1 cellular context compared by ENCODE assay signal in the genomic region with DNA sequence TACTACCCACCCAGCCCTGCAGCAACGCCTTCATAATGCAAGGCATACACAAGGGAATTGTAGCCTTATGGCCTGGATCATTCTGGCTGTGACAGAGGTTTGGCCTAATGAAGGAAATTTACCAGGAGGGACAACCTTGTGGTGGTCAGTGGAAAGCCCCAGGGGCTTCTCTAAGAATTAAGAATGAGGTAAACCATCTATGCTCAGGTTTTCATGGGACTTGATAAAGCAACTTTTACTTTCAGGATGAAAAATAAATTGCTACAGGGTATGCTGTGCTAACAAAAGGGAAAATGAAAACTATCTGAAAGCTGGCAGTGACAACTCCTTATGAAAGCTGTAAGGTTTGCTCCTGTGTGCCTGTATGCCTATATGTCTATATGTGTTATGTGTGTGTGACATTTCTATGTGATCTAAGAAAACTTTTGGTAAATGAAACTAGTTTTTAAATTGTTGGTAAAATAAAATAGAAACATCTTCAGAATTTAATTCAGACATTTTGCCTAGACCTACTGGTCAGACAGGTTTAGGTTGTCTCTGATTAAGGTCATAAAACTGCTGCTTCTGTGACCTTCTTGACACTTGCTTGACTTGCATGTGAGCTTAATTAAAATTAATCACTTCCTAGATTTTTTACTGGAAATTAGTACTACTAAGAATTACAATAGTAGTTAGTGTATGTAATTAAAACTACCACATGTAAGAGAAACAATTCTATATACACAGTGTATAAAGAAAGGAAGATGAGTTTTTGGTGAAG.
TF ChIP-seq lines count a peak whose summit lies in the region.

No MANE protein-coding gene starts in this region.

TF ChIP-seq in GM12878, 131 proteins besides CTCF, POLR2A, EP300 and RAD21 (continued from another document):
- TF ChIP-seq, protein P1, sequence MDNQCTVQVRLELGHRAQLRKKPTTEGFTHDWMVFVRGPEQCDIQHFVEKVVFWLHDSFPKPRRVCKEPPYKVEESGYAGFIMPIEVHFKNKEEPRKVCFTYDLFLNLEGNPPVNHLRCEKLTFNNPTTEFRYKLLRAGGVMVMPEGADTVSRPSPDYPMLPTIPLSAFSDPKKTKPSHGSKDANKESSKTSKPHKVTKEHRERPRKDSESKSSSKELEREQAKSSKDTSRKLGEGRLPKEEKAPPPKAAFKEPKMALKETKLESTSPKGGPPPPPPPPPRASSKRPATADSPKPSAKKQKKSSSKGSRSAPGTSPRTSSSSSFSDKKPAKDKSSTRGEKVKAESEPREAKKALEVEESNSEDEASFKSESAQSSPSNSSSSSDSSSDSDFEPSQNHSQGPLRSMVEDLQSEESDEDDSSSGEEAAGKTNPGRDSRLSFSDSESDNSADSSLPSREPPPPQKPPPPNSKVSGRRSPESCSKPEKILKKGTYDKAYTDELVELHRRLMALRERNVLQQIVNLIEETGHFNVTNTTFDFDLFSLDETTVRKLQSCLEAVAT (IDR thresholded peaks at IDR 0.05), result no peak
- TF ChIP-seq, protein P2, sequence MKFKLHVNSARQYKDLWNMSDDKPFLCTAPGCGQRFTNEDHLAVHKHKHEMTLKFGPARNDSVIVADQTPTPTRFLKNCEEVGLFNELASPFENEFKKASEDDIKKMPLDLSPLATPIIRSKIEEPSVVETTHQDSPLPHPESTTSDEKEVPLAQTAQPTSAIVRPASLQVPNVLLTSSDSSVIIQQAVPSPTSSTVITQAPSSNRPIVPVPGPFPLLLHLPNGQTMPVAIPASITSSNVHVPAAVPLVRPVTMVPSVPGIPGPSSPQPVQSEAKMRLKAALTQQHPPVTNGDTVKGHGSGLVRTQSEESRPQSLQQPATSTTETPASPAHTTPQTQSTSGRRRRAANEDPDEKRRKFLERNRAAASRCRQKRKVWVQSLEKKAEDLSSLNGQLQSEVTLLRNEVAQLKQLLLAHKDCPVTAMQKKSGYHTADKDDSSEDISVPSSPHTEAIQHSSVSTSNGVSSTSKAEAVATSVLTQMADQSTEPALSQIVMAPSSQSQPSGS (IDR thresholded peaks at IDR 0.05; ENCODE audit: low read length), result peak; percentile 72
- no peak for TF ChIP-seq KAT2A (conservative IDR thresholded peaks at IDR 0.05; ENCODE audit: control insufficient read depth, low read depth, low read length)
- no peak for TF ChIP-seq RFX5 (IDR thresholded peaks at IDR 0.05; ENCODE audit: low read depth, low read length)
- TF ChIP-seq EED (IDR thresholded peaks at IDR 0.05; ENCODE audit: low read depth), result 0 out of 2 replicates have a peak, but pooled peaks have one; percentile 23
- no peak for TF ChIP-seq ZNF24 (IDR thresholded peaks at IDR 0.05)
- TF ChIP-seq, protein P3, sequence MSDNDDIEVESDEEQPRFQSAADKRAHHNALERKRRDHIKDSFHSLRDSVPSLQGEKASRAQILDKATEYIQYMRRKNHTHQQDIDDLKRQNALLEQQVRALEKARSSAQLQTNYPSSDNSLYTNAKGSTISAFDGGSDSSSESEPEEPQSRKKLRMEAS (IDR thresholded peaks at IDR 0.05; ENCODE audit: low read depth, low read length), result no peak
- no peak for TF ChIP-seq ZNF217 (IDR thresholded peaks at IDR 0.05)
- peak; percentile 32; the same call in 1 of the 2 replicates for TF ChIP-seq CBFB (IDR thresholded peaks at IDR 0.05; ENCODE audit: low read depth)
- no peak for TF ChIP-seq SRF (IDR thresholded peaks at IDR 0.05; ENCODE audit: low read depth in 2 of 2, low read length in 2 of 2)
- TF ChIP-seq, protein P4, sequence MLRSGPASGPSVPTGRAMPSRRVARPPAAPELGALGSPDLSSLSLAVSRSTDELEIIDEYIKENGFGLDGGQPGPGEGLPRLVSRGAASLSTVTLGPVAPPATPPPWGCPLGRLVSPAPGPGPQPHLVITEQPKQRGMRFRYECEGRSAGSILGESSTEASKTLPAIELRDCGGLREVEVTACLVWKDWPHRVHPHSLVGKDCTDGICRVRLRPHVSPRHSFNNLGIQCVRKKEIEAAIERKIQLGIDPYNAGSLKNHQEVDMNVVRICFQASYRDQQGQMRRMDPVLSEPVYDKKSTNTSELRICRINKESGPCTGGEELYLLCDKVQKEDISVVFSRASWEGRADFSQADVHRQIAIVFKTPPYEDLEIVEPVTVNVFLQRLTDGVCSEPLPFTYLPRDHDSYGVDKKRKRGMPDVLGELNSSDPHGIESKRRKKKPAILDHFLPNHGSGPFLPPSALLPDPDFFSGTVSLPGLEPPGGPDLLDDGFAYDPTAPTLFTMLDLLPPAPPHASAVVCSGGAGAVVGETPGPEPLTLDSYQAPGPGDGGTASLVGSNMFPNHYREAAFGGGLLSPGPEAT (IDR thresholded peaks at IDR 0.05; ENCODE audit: low read depth), result peak; percentile 21; the same call in 1 of the 2 replicates
- TF ChIP-seq ATF7 (IDR thresholded peaks at IDR 0.05; ENCODE audit: low read depth), result peak; percentile 27; the same call in 1 of the 2 replicates
- TF ChIP-seq, protein P5, sequence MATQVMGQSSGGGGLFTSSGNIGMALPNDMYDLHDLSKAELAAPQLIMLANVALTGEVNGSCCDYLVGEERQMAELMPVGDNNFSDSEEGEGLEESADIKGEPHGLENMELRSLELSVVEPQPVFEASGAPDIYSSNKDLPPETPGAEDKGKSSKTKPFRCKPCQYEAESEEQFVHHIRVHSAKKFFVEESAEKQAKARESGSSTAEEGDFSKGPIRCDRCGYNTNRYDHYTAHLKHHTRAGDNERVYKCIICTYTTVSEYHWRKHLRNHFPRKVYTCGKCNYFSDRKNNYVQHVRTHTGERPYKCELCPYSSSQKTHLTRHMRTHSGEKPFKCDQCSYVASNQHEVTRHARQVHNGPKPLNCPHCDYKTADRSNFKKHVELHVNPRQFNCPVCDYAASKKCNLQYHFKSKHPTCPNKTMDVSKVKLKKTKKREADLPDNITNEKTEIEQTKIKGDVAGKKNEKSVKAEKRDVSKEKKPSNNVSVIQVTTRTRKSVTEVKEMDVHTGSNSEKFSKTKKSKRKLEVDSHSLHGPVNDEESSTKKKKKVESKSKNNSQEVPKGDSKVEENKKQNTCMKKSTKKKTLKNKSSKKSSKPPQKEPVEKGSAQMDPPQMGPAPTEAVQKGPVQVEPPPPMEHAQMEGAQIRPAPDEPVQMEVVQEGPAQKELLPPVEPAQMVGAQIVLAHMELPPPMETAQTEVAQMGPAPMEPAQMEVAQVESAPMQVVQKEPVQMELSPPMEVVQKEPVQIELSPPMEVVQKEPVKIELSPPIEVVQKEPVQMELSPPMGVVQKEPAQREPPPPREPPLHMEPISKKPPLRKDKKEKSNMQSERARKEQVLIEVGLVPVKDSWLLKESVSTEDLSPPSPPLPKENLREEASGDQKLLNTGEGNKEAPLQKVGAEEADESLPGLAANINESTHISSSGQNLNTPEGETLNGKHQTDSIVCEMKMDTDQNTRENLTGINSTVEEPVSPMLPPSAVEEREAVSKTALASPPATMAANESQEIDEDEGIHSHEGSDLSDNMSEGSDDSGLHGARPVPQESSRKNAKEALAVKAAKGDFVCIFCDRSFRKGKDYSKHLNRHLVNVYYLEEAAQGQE (IDR thresholded peaks at IDR 0.05; ENCODE audit: low read depth, low read length), result no peak
- TF ChIP-seq CBX3 (IDR thresholded peaks at IDR 0.05; ENCODE audit: borderline replicate concordance, low read depth), result no peak
- TF ChIP-seq ZBED1 (IDR thresholded peaks at IDR 0.05; ENCODE audit: borderline replicate concordance), result no peak
- TF ChIP-seq, protein P6, sequence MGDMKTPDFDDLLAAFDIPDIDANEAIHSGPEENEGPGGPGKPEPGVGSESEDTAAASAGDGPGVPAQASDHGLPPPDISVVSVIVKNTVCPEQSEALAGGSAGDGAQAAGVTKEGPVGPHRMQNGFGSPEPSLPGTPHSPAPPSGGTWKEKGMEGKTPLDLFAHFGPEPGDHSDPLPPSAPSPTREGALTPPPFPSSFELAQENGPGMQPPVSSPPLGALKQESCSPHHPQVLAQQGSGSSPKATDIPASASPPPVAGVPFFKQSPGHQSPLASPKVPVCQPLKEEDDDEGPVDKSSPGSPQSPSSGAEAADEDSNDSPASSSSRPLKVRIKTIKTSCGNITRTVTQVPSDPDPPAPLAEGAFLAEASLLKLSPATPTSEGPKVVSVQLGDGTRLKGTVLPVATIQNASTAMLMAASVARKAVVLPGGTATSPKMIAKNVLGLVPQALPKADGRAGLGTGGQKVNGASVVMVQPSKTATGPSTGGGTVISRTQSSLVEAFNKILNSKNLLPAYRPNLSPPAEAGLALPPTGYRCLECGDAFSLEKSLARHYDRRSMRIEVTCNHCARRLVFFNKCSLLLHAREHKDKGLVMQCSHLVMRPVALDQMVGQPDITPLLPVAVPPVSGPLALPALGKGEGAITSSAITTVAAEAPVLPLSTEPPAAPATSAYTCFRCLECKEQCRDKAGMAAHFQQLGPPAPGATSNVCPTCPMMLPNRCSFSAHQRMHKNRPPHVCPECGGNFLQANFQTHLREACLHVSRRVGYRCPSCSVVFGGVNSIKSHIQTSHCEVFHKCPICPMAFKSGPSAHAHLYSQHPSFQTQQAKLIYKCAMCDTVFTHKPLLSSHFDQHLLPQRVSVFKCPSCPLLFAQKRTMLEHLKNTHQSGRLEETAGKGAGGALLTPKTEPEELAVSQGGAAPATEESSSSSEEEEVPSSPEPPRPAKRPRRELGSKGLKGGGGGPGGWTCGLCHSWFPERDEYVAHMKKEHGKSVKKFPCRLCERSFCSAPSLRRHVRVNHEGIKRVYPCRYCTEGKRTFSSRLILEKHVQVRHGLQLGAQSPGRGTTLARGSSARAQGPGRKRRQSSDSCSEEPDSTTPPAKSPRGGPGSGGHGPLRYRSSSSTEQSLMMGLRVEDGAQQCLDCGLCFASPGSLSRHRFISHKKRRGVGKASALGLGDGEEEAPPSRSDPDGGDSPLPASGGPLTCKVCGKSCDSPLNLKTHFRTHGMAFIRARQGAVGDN (IDR thresholded peaks at IDR 0.05), result no peak
- no peak for TF ChIP-seq IRF4 (IDR thresholded peaks at IDR 0.05; ENCODE audit: low read depth, low read length)
- TF ChIP-seq, protein P7, sequence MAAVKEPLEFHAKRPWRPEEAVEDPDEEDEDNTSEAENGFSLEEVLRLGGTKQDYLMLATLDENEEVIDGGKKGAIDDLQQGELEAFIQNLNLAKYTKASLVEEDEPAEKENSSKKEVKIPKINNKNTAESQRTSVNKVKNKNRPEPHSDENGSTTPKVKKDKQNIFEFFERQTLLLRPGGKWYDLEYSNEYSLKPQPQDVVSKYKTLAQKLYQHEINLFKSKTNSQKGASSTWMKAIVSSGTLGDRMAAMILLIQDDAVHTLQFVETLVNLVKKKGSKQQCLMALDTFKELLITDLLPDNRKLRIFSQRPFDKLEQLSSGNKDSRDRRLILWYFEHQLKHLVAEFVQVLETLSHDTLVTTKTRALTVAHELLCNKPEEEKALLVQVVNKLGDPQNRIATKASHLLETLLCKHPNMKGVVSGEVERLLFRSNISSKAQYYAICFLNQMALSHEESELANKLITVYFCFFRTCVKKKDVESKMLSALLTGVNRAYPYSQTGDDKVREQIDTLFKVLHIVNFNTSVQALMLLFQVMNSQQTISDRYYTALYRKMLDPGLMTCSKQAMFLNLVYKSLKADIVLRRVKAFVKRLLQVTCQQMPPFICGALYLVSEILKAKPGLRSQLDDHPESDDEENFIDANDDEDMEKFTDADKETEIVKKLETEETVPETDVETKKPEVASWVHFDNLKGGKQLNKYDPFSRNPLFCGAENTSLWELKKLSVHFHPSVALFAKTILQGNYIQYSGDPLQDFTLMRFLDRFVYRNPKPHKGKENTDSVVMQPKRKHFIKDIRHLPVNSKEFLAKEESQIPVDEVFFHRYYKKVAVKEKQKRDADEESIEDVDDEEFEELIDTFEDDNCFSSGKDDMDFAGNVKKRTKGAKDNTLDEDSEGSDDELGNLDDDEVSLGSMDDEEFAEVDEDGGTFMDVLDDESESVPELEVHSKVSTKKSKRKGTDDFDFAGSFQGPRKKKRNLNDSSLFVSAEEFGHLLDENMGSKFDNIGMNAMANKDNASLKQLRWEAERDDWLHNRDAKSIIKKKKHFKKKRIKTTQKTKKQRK (IDR thresholded peaks at IDR 0.05; ENCODE audit: low read depth, low read length), result no peak
